In the genomic region with DNA sequence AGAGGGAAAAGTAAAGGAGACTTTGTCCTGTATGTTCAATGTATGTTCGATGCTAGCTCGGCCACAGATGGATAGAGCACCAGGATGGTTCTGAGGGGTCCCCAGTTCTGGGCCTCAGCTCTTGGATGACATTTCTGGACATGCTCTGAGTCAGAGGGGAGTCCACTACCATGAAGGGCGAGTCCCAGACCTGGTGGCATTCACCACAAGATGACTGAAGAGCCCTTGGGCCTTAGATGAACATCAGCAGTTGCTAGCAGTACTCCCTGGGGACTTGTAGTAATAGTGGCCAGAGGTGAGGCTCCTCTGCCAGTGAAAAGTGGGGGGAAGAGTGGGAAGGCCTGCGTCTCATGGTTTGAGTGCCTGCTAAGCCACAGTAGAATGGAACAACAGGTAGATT, we compare ENCODE assay signal across 25 cellular contexts.
"Had no signal": no experiment of that assay in that cellular context is flagged by ENCODE, and none has a peak within 500 bp of the region (broad histone marks: within the 10 kb centered on the region; RNA-seq: fewer than 3 reads in every experiment).

No MANE protein-coding gene starts in this region.

- H3K36me3 Mint-ChIP-seq: natural killer cell; stimulated activated memory B cell treated with anti-CD40 and anti-IgM and Interleukin-4, amounts not matched to agents 10 μg/mL and 1 μg/mL and 100 μg/mL, for 72 hours had no signal

- H3K4me1 ChIP-seq: colonic mucosa, gastrocnemius medialis, lower lobe of right lung, psoas muscle, spleen, stomach, testis, tibial artery, upper lobe of left lung had no signal

- H3K4me1 Mint-ChIP-seq: natural killer cell; stimulated activated memory B cell treated with anti-CD40 and anti-IgM and Interleukin-4, amounts not matched to agents 10 μg/mL and 1 μg/mL and 100 μg/mL, for 72 hours had no signal

- H3K27ac ChIP-seq: colonic mucosa, epithelial cell of prostate, gastrocnemius medialis, lower lobe of right lung, ovary, psoas muscle, sigmoid colon, spleen, stomach, testis, tibial artery, upper lobe of left lung had no signal

- H3K27me3 ChIP-seq: colonic mucosa, gastrocnemius medialis, ovary, sigmoid colon, spleen, stomach, testis, tibial artery, upper lobe of left lung had no signal

- H3K9me3 ChIP-seq: colonic mucosa, gastrocnemius medialis, ovary, psoas muscle, testis had no signal

- FAIRE-seq: urothelium cell line had no signal

- DNase-seq: colonic mucosa; effector CD8-positive, alpha-beta T cell; endodermal cell; foreskin fibroblast; gastrocnemius medialis; head of caudate nucleus; left ventricle myocardium superior; lower lobe of right lung; natural killer cell; occipital lobe; ovary; psoas muscle; right cardiac atrium; sigmoid colon; spleen; stimulated activated CD4-positive, alpha-beta T cell treated with anti-CD3 and anti-CD28 coated beads, Interleukin-4, amount 100 ng/mL, for 4 hours; stomach; testis; tibial artery; upper lobe of left lung had no signal

- H3K27me3 Mint-ChIP-seq: dendritic cell treated with granulocyte-macrophage colony-stimulating factor and Interleukin-4, amounts not matched to agents 40 ng/mL and 50 ng/mL, for 4 days had no signal

- H3K27ac Mint-ChIP-seq: dendritic cell treated with granulocyte-macrophage colony-stimulating factor and Interleukin-4, amounts not matched to agents 40 ng/mL and 50 ng/mL, for 4 days; endodermal cell; natural killer cell; stimulated activated memory B cell treated with anti-CD40 and anti-IgM and Interleukin-4, amounts not matched to agents 10 μg/mL and 1 μg/mL and 100 μg/mL, for 72 hours had no signal

- H3K4me3 ChIP-seq: colonic mucosa, gastrocnemius medialis, lower lobe of right lung, ovary, psoas muscle, sigmoid colon, skin epidermis, spleen, stomach, testis, tibial artery, upper lobe of left lung had no signal

- H3K4me3 Mint-ChIP-seq: dendritic cell treated with granulocyte-macrophage colony-stimulating factor and Interleukin-4, amounts not matched to agents 40 ng/mL and 50 ng/mL, for 4 days; endodermal cell; natural killer cell; stimulated activated memory B cell treated with anti-CD40 and anti-IgM and Interleukin-4, amounts not matched to agents 10 μg/mL and 1 μg/mL and 100 μg/mL, for 72 hours had no signal

- H3K36me3 ChIP-seq: colonic mucosa, gastrocnemius medialis, lower lobe of right lung, ovary, sigmoid colon, spleen, stomach, upper lobe of left lung had no signal
